In genomic region chr10:74097776-74098175, GRCh38 we compare ENCODE assay signal across 2 cellular contexts.
TF ChIP-seq lines count a peak whose summit lies in the region.

No MANE protein-coding gene starts in this region.

TF ChIP-seq in GM23338, 12 proteins besides CTCF, POLR2A, EP300 and RAD21:
- TF ChIP-seq JUNB (IDR thresholded peaks at IDR 0.05; ENCODE audit: unreplicated experiment) (no peak), ZNF331 (CRISPR knock-in tag; IDR thresholded peaks at IDR 0.05; ENCODE audit: low read depth) (no peak), CREB1 (CRISPR knock-in tag; IDR thresholded peaks at IDR 0.05; ENCODE audit: low read depth) (no peak), POLR2AphosphoS5 (IDR thresholded peaks at IDR 0.05; ENCODE audit: low read depth) (no peak), EZH2 (IDR thresholded peaks at IDR 0.05; ENCODE audit: low read depth, unreplicated experiment) (no peak), ZNF462 (CRISPR knock-in tag; IDR thresholded peaks at IDR 0.05) (no peak), STAT1 (IDR thresholded peaks at IDR 0.05; ENCODE audit: unreplicated experiment) (no peak)
- TF ChIP-seq, protein P1, sequence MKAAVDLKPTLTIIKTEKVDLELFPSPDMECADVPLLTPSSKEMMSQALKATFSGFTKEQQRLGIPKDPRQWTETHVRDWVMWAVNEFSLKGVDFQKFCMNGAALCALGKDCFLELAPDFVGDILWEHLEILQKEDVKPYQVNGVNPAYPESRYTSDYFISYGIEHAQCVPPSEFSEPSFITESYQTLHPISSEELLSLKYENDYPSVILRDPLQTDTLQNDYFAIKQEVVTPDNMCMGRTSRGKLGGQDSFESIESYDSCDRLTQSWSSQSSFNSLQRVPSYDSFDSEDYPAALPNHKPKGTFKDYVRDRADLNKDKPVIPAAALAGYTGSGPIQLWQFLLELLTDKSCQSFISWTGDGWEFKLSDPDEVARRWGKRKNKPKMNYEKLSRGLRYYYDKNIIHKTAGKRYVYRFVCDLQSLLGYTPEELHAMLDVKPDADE (IDR thresholded peaks at IDR 0.05): no peak

TF ChIP-seq in HepG2, 621 proteins besides CTCF, POLR2A, EP300 and RAD21:
- TF ChIP-seq HOMEZ (CRISPR knock-in tag; IDR thresholded peaks at IDR 0.05; ENCODE audit: low read depth) (peak; percentile 79; the same call in 1 of the 2 replicates), ZNF136 (CRISPR knock-in tag; IDR thresholded peaks at IDR 0.05; ENCODE audit: low read depth) (no peak), ZNF878 (CRISPR knock-in tag; IDR thresholded peaks at IDR 0.05) (no peak), SMC3 (IDR thresholded peaks at IDR 0.05; ENCODE audit: low read length) (no peak), ZFP41 (CRISPR knock-in tag; IDR thresholded peaks at IDR 0.05; ENCODE audit: borderline replicate concordance) (no peak), NR3C1 (CRISPR knock-in tag; IDR thresholded peaks at IDR 0.05) (no peak), BCL6 (CRISPR knock-in tag; IDR thresholded peaks at IDR 0.05) (0 out of 2 replicates have a peak, but pooled peaks have one; percentile 24), ATM (IDR thresholded peaks at IDR 0.05; ENCODE audit: borderline replicate concordance) (no peak), ZNF629 (CRISPR knock-in tag; conservative IDR thresholded peaks at IDR 0.05) (no peak), ZNF383 (CRISPR knock-in tag; IDR thresholded peaks at IDR 0.05; ENCODE audit: borderline replicate concordance) (no peak), DBP (CRISPR knock-in tag; IDR thresholded peaks at IDR 0.05; ENCODE audit: not compliant biosample characterization) (no peak), ZNF615 (CRISPR knock-in tag; IDR thresholded peaks at IDR 0.05; ENCODE audit: borderline replicate concordance) (no peak), ZNF292 (CRISPR knock-in tag; IDR thresholded peaks at IDR 0.05; ENCODE audit: borderline replicate concordance, low read depth) (no peak), MAFF (IDR thresholded peaks at IDR 0.05; ENCODE audit: low read depth, low read length) (no peak)
